ENCODE assay signal across 3 cellular contexts in genomic region chr3:142660379-142660778, GRCh38.
TF ChIP-seq lines count a peak whose summit lies in the region.

No MANE protein-coding gene starts in this region.

TF ChIP-seq in A549, 52 proteins besides CTCF, POLR2A, EP300 and RAD21 (continued from another document):
- no peak for TF ChIP-seq REST (IDR thresholded peaks at IDR 0.05)
- TF ChIP-seq ZNF302 (CRISPR knock-in tag; IDR thresholded peaks at IDR 0.05) = no peak
- TF ChIP-seq EHMT2 (IDR thresholded peaks at IDR 0.05; ENCODE audit: low read depth) = no peak
- no peak for TF ChIP-seq BCL3 (IDR thresholded peaks at IDR 0.05)
- TF ChIP-seq MAZ (IDR thresholded peaks at IDR 0.05; ENCODE audit: borderline replicate concordance, low read depth, low read length) = no peak
- no peak for TF ChIP-seq ZSCAN20 (CRISPR knock-in tag; IDR thresholded peaks at IDR 0.05)
- TF ChIP-seq MAX (IDR thresholded peaks at IDR 0.05) = no peak
- TF ChIP-seq RARB (CRISPR knock-in tag; IDR thresholded peaks at IDR 0.05) = no peak
- no peak for TF ChIP-seq KDM5A (IDR thresholded peaks at IDR 0.05)
- TF ChIP-seq HMGXB4 (CRISPR knock-in tag; IDR thresholded peaks at IDR 0.05; ENCODE audit: borderline replicate concordance) = no peak
- no peak for TF ChIP-seq FOSB (CRISPR knock-in tag; IDR thresholded peaks at IDR 0.05)
- no peak for TF ChIP-seq CHD4 (IDR thresholded peaks at IDR 0.05; ENCODE audit: borderline replicate concordance)
- no peak for TF ChIP-seq TFCP2L1 (CRISPR knock-in tag; IDR thresholded peaks at IDR 0.05)

TF ChIP-seq in IMR-90, 13 proteins besides CTCF, POLR2A, EP300 and RAD21 (continued from another document):
- no peak for TF ChIP-seq RCOR1 (IDR thresholded peaks at IDR 0.05; ENCODE audit: insufficient replicate concordance, low read length)
- no peak for TF ChIP-seq MAFK (IDR thresholded peaks at IDR 0.05; ENCODE audit: low read depth, low read length)
- no peak for TF ChIP-seq MXI1 (IDR thresholded peaks at IDR 0.05; ENCODE audit: borderline replicate concordance, low read depth, low read length)
- TF ChIP-seq NFE2L2 (IDR thresholded peaks at IDR 0.05; ENCODE audit: low read depth, low read length) = no peak

TF ChIP-seq in WTC11, 78 proteins besides CTCF, POLR2A, EP300 and RAD21 (continued from another document):
- no peak for TF ChIP-seq PRDM15 (CRISPR knock-in tag; IDR thresholded peaks at IDR 0.05)
- TF ChIP-seq ZNF281 (CRISPR knock-in tag; IDR thresholded peaks at IDR 0.05) = no peak
- no peak for TF ChIP-seq TCF7 (CRISPR knock-in tag; IDR thresholded peaks at IDR 0.05; ENCODE audit: low read depth)
- no peak for TF ChIP-seq ATF3 (CRISPR knock-in tag; conservative IDR thresholded peaks at IDR 0.05)
- TF ChIP-seq ZNF512 (CRISPR knock-in tag; IDR thresholded peaks at IDR 0.05; ENCODE audit: borderline replicate concordance) = no peak
- no peak for TF ChIP-seq SP1 (CRISPR knock-in tag; conservative IDR thresholded peaks at IDR 0.05)
- TF ChIP-seq ELF4 (CRISPR knock-in tag; IDR thresholded peaks at IDR 0.05; ENCODE audit: low read depth) = no peak
- TF ChIP-seq ZNF396 (CRISPR knock-in tag; IDR thresholded peaks at IDR 0.05; ENCODE audit: borderline replicate concordance) = no peak
- TF ChIP-seq ZNF671 (CRISPR knock-in tag; IDR thresholded peaks at IDR 0.05) = no peak
- TF ChIP-seq NR3C1 (CRISPR knock-in tag; conservative IDR thresholded peaks at IDR 0.05; ENCODE audit: low read depth) = no peak
- no peak for TF ChIP-seq ZNF416 (CRISPR knock-in tag; IDR thresholded peaks at IDR 0.05)
- TF ChIP-seq FOXK1 (CRISPR knock-in tag; IDR thresholded peaks at IDR 0.05) = no peak
